Comparison of ENCODE assay signal across 10 cellular contexts in the genomic region with DNA sequence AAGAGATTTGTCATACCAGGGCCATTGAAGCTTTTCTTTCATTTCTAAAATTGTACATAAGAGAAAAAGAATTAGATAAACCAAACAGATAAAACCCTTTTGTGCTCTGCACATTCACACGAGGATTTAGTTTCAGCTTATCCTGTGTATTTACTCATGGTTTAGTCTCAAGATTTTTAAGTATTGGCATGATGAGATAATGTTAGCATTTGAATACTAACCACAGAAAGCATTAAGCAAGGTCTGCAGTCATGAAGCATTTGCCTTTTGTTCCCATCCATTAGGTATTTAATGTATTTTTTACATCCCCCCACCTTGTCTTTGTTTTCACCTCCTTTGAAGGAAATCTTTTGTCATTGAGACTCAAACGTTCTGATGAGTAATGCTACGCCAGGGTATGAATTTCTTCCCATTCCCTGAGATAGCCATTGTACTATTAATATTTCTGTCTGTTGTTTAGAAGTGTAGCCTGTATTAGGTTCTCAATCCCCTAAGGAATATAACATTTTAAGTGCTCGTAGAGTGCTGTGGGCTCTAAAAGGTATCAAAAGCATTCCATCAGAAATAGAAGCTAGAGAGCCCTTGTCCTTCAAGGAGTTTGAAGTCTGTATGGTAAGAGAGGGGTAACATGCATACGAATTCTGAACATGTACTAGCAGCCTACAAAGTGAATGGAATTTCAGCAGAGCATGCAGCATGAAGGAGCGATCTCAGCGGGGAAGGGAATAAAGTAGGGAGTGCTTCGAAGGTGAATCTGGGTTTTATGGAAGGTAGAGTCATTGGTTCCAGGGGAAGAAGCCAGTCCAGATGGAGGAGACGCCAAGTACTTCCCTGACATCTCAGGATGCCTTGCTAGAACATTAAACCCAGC. TPM values are rescaled to one million over a fixed set of nuclear protein-coding genes. Genes with fewer than 3 reads are reported as not detected.
A peak's percentile ranks its signal among the peaks of the same experiment; 100 is the strongest.
DNase-seq lines count a peak whose midpoint lies in the region; ATAC-seq and TF ChIP-seq lines count a peak whose summit lies in the region.
"Had no signal": no experiment of that assay in that cellular context is flagged by ENCODE, and none has a peak within 500 bp of the region (broad histone marks: within the 10 kb centered on the region; RNA-seq: fewer than 3 reads in every experiment).

No MANE protein-coding gene starts in this region.

- TF ChIP-seq POLR2A in esophagus squamous epithelium (IDR thresholded peaks at IDR 0.05): no peak

- peak; percentile 32 to 58 for ATAC-seq in activated CD4-positive, CD25-positive, alpha-beta regulatory T cell treated with anti-CD3 and anti-CD28 coated beads, Interleukin-2, amount 50 U/mL, for 24 hours
- ATAC-seq in thoracic aorta (ENCODE audit: insufficient number of reproducible peaks, low FRiP score, low read depth) (no peak), HG02763 (IDR thresholded peaks at IDR 0.05; ENCODE audit: unreplicated experiment) (no peak)

- TF ChIP-seq CTCF in fibroblast of mammary gland (conservative IDR thresholded peaks at IDR 0.05; ENCODE audit: control insufficient read depth, insufficient read depth, low read depth, low read length): no peak
- TF ChIP-seq CTCF in thoracic aorta (IDR thresholded peaks at IDR 0.05): no peak
- TF ChIP-seq CTCF in esophagus squamous epithelium (IDR thresholded peaks at IDR 0.05): no peak

- no peaks in the 10 kb centered on the region for H3K36me3 ChIP-seq in thoracic aorta
- H3K36me3 ChIP-seq in esophagus squamous epithelium: no peaks in the 10 kb centered on the region

- H3K27ac ChIP-seq in thoracic aorta (peak overlapping the region; percentile 31 to 87), esophagus squamous epithelium (peak overlapping the region in 2 of 4 donors; percentile 29 to 51)

- H3K27me3 ChIP-seq in thoracic aorta (replicated peaks; ENCODE audit: insufficient read depth): no peaks in the 10 kb centered on the region
- no peaks in the 10 kb centered on the region for H3K27me3 ChIP-seq in esophagus squamous epithelium

- intact Hi-C loops in esophagus squamous epithelium (cut with DNase I): no loop called here

- no peak for DNase-seq in activated CD4-positive, CD25-positive, alpha-beta regulatory T cell (lab: John Stamatoyannopoulos, UW)
- DNase-seq in NCI-H526 treated with DMSO at 0.1 percent for 48 hours (lab: John Stamatoyannopoulos, UW): peak; percentile 3
- DNase-seq in fibroblast of mammary gland (ENCODE audit: low read depth): peak; percentile 65
- no peak for DNase-seq in thoracic aorta (ENCODE audit: low spot score)
- no peak for DNase-seq in esophagus squamous epithelium (lab: John Stamatoyannopoulos, UW)
- no peak for DNase-seq in activated naive CD4-positive, alpha-beta T cell treated with Interleukin-2 at 50 U/mL for 16 hours
- DNase-seq: glutamatergic neuron, NCI-H1105 treated with DMSO at 0.1 percent for 48 hours had no signal

- 58 to 63% methylated on average over 9 of the region's 9 CpGs for WGBS in esophagus squamous epithelium, 2 donors

- H3K4me3 ChIP-seq in fibroblast of mammary gland (ENCODE audit: control insufficient read depth, low read depth, low read length): no peak overlapping the region
- peak overlapping the region; percentile 36 for H3K4me3 ChIP-seq in thoracic aorta
- no peak overlapping the region for H3K4me3 ChIP-seq in esophagus squamous epithelium

- H3K9me3 ChIP-seq in thoracic aorta (no peaks in the 10 kb centered on the region), esophagus squamous epithelium (no peaks in the 10 kb centered on the region)

- H3K4me1 ChIP-seq in thoracic aorta (ENCODE audit: control insufficient read depth in 1 of 2, low read depth in 2 of 2) (peaks cover 37 to 66% of the 10 kb centered on the region in 2 donors), esophagus squamous epithelium (peaks cover under 1 to 50% (median 20%) of the 10 kb centered on the region in 3 donors)

RNA-seq across cellular contexts. Expression of a gene that starts 22.3 kb away (rescaled TPM):
- total RNA-seq in thoracic aorta (10 to 100 TPM; 33.0 to 57.9 TPM), esophagus squamous epithelium (10 to 100 TPM; 20.2 to 22.9 (median 21.7) TPM)

Comparison
In these comparisons a context has a peak if more than half of its experiments do, and no peak if none do; other contexts are left out.
1. ATAC-seq: peak in activated CD4-positive, CD25-positive, alpha-beta regulatory T cell treated with anti-CD3 and anti-CD28 coated beads, Interleukin-2, amount 50 U/mL, for 24 hours (2 of 2); none in thoracic aorta (single experiment) and HG02763 (single experiment).
2. DNase-seq: peak in NCI-H526 treated with DMSO at 0.1 percent for 48 hours (single experiment) and fibroblast of mammary gland (single experiment); none in activated CD4-positive, CD25-positive, alpha-beta regulatory T cell (0 of 4), thoracic aorta (single experiment), esophagus squamous epithelium (single experiment) and activated naive CD4-positive, alpha-beta T cell treated with Interleukin-2 at 50 U/mL for 16 hours (single experiment).